In genomic region chr4:63922146-63922545, GRCh38 we compare ENCODE assay signal across 15 cellular contexts.
"Had no signal": no experiment of that assay in that cellular context is flagged by ENCODE, and none has a peak within 500 bp of the region (broad histone marks: within the 10 kb centered on the region; RNA-seq: fewer than 3 reads in every experiment).

No MANE protein-coding gene starts in this region.

- H3K4me3 ChIP-seq: hepatocyte, lung, smooth muscle cell had no signal

- DNase-seq: erythroblast; foreskin melanocyte; left cardiac atrium; left ventricle myocardium superior; mesenchymal stem cell; naive B cell; stimulated activated CD4-positive, alpha-beta T cell treated with anti-CD3 and anti-CD28 coated beads, Interleukin-2, amount 100 ng/mL, for 48 hours; stimulated activated naive CD4-positive, alpha-beta T cell treated with Interleukin-2 at 50 U/mL for 16 hours; trophoblast cell had no signal

- H3K4me2 ChIP-seq: hepatocyte, smooth muscle cell had no signal

- ATAC-seq: left cardiac atrium, left ventricle myocardium superior, right cardiac atrium had no signal

- H3K9me3 ChIP-seq: neutrophil had no signal

- H3K79me2 ChIP-seq: hepatocyte had no signal

- H2AFZ ChIP-seq: hepatocyte had no signal

- FAIRE-seq: endothelial cell of umbilical vein had no signal

- H3K27ac ChIP-seq: hepatocyte, neutrophil had no signal

- H3K27me3 ChIP-seq: hepatocyte, neutrophil had no signal

- H3K36me3 ChIP-seq: neutrophil had no signal
